Comparison of ENCODE assay signal across 1 cellular context in genomic region chr9:120608421-120608820, GRCh38.
TF ChIP-seq lines count a peak whose summit lies in the region.

No MANE protein-coding gene starts in this region.

TF ChIP-seq in endothelial cell of umbilical vein, 7 proteins besides CTCF, POLR2A, EP300 and RAD21:
- TF ChIP-seq FOS (IDR thresholded peaks at IDR 0.05; ENCODE audit: borderline replicate concordance, insufficient read depth, low read length) (no peak), GATA2 (IDR thresholded peaks at IDR 0.05; ENCODE audit: insufficient read depth, insufficient read length, low read depth, low read length) (no peak), POLR2AphosphoS5 (IDR thresholded peaks at IDR 0.05; ENCODE audit: insufficient read depth, low read depth, low read length) (no peak), JUN (IDR thresholded peaks at IDR 0.05; ENCODE audit: borderline replicate concordance, insufficient read depth, insufficient read length, low read depth) (no peak), MYC (IDR thresholded peaks at IDR 0.05; ENCODE audit: low read depth, low read length) (no peak), MAX (IDR thresholded peaks at IDR 0.05; ENCODE audit: insufficient read depth, insufficient read length) (no peak), EZH2 (IDR thresholded peaks at IDR 0.05; ENCODE audit: borderline replicate concordance, low read depth, low read length, severe bottlenecking) (no peak)
